In the genomic region with DNA sequence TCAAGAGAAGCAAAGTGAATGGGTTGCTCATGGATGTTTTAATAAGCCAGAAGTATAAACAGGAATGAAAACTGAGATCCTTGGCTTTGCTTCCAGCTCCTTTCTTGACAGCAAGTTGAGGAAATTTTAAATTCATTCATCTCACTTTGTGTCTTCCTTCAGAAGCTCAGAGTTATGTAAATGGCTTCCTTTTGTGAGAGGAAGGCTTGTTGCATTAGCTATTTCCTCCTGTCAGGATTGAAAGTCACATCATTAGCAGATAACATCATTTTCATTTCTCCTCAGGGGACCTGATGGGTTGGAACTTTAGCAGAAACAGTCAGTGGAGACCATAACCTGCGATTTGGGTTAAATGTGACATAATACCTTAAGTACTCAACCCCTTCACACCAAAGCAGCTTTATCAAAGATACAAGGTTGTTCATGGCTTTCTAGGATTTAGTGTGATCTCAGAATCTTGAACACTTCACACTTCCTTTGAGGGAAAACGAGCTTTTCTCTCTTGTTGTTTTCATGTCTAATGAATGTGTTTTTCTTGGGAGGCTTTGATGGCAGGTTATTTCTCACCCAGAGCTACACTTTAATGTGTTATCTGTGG, we compare ENCODE assay signal across 18 cellular contexts.
DNase-seq lines count a peak whose midpoint lies in the region; ATAC-seq and TF ChIP-seq lines count a peak whose summit lies in the region.
"Had no signal": no experiment of that assay in that cellular context is flagged by ENCODE, and none has a peak within 500 bp of the region (broad histone marks: within the 10 kb centered on the region; RNA-seq: fewer than 3 reads in every experiment).

No MANE protein-coding gene starts in this region.

- H2AFZ ChIP-seq in DND-41 (ENCODE audit: low read depth, low read length): peak overlapping the region; percentile 36; the same call in 1 of the 2 replicates

- no peaks in the 10 kb centered on the region for H3K36me3 Mint-ChIP-seq in osteocyte (ENCODE audit: unreplicated experiment)
- H3K36me3 Mint-ChIP-seq: CD4-positive, CD25-positive, alpha-beta regulatory T cell had no signal

- peaks cover 8% of the 10 kb centered on the region for H3K9me3 Mint-ChIP-seq in osteocyte (ENCODE audit: unreplicated experiment)

- peak overlapping the region; percentile 42 for H3K27ac Mint-ChIP-seq in osteocyte (ENCODE audit: unreplicated experiment)
- H3K27ac Mint-ChIP-seq: CD4-positive, CD25-positive, alpha-beta regulatory T cell had no signal

- H3K36me3 ChIP-seq in DND-41 (ENCODE audit: insufficient read depth, low read length) (no peaks in the 10 kb centered on the region), SK-N-MC (ENCODE audit: insufficient read depth, low read length) (no peaks in the 10 kb centered on the region), iPS-20b (ENCODE audit: insufficient read depth, low read depth, low read length) (no peaks in the 10 kb centered on the region)
- H3K36me3 ChIP-seq: Peyer's patch, SJSA1 had no signal

- H3K9me3 ChIP-seq in DND-41 (ENCODE audit: insufficient read depth, low read length, severe bottlenecking): peaks cover 9% of the 10 kb centered on the region
- H3K9me3 ChIP-seq in SK-N-MC (ENCODE audit: low read depth, low read length): no peaks in the 10 kb centered on the region
- peaks cover 21% of the 10 kb centered on the region for H3K9me3 ChIP-seq in iPS-20b (ENCODE audit: insufficient read depth, low read depth, low read length)
- H3K9me3 ChIP-seq: Peyer's patch had no signal

- H3K79me2 ChIP-seq in DND-41 (ENCODE audit: insufficient read depth, low read length): no peaks in the 10 kb centered on the region

- H3K4me1 ChIP-seq in DND-41 (ENCODE audit: insufficient read depth, low read length) (peaks cover 18% of the 10 kb centered on the region), iPS-20b (ENCODE audit: insufficient read depth, low read length) (peaks cover 8% of the 10 kb centered on the region; the same call in 1 of the 2 replicates)
- H3K4me1 ChIP-seq: Peyer's patch, SJSA1 had no signal

- no peak overlapping the region for H3K4me2 ChIP-seq in DND-41 (ENCODE audit: insufficient read depth, low read length)

- H4K20me1 ChIP-seq in DND-41 (ENCODE audit: insufficient read depth, low read length): no peaks in the 10 kb centered on the region

- TF ChIP-seq CTCF in DND-41 (IDR thresholded peaks at IDR 0.05; ENCODE audit: borderline replicate concordance, extremely low read depth, low read length, poor library complexity, severe bottlenecking) (no peak), osteocyte (IDR thresholded peaks at IDR 0.05) (no peak)

- H3K4me1 Mint-ChIP-seq in osteocyte (ENCODE audit: unreplicated experiment): peaks cover 18% of the 10 kb centered on the region
- H3K4me1 Mint-ChIP-seq: CD4-positive, CD25-positive, alpha-beta regulatory T cell had no signal

- ATAC-seq in DND-41 (ENCODE audit: insufficient read depth, low read depth): 0 out of 3 replicates have a peak, but pooled peaks have one; percentile 41
- ATAC-seq: HepG2 had no signal

- no peak overlapping the region for H3K9ac ChIP-seq in DND-41 (ENCODE audit: low read depth, low read length)
- no peak overlapping the region for H3K9ac ChIP-seq in SK-N-MC (ENCODE audit: insufficient read length)
- H3K9ac ChIP-seq in iPS-20b (ENCODE audit: low read depth, low read length): no peak overlapping the region

- H3K27ac ChIP-seq in DND-41 (ENCODE audit: low read length) (no peak overlapping the region), SK-N-MC (peak overlapping the region; percentile 90), iPS-20b (ENCODE audit: low read length) (peak overlapping the region; percentile 22)
- H3K27ac ChIP-seq: Peyer's patch, SJSA1 had no signal

- no peak for DNase-seq in DND-41
- DNase-seq in SK-N-MC (ENCODE audit: low read depth, low spot score): no peak
- no peak for DNase-seq in osteocyte (ENCODE audit: extremely low spot score, unreplicated experiment)
- no peak for DNase-seq in C1 segment of cervical spinal cord (lab: John Stamatoyannopoulos, UW)
- DNase-seq in stimulated activated CD4-positive, alpha-beta T cell treated with anti-CD3 and anti-CD28 coated beads, Interleukin-15, amount 100 ng/mL, for 24 hours: no peak
- DNase-seq in NCI-H1417 treated with DMSO at 0.1 percent for 48 hours (lab: John Stamatoyannopoulos, UW): no peak
- DNase-seq: AML-193; CD4-positive, CD25-positive, alpha-beta regulatory T cell; COR-L47; KBM-7; NCI-H1436; NCI-H2029; NCI-H2171; NK-92 treated with Interleukin-12 subunit alpha and Interleukin-12 subunit beta, amount 100 ng/mL, for 24 hours; Peyer's patch had no signal

- H3K27me3 Mint-ChIP-seq in osteocyte (ENCODE audit: unreplicated experiment): no peaks in the 10 kb centered on the region
- H3K27me3 Mint-ChIP-seq: CD4-positive, CD25-positive, alpha-beta regulatory T cell had no signal

- H3K27me3 ChIP-seq in DND-41 (ENCODE audit: insufficient read depth, low read length, poor library complexity) (no peaks in the 10 kb centered on the region), iPS-20b (ENCODE audit: insufficient read depth, low read length) (no peaks in the 10 kb centered on the region)
- H3K27me3 ChIP-seq: Peyer's patch, SJSA1 had no signal

- H3K4me3 ChIP-seq in DND-41 (ENCODE audit: low read depth in 1 of 2, low read length in 2 of 2) (no peak overlapping the region), SK-N-MC (peak overlapping the region; percentile 47), iPS-20b (ENCODE audit: low read length) (no peak overlapping the region)
- H3K4me3 ChIP-seq: Peyer's patch, SJSA1 had no signal

- no peak overlapping the region for H3K4me3 Mint-ChIP-seq in osteocyte (ENCODE audit: unreplicated experiment)
- H3K4me3 Mint-ChIP-seq: CD4-positive, CD25-positive, alpha-beta regulatory T cell had no signal
